1 cellular context compared by ENCODE assay signal in the genomic region with DNA sequence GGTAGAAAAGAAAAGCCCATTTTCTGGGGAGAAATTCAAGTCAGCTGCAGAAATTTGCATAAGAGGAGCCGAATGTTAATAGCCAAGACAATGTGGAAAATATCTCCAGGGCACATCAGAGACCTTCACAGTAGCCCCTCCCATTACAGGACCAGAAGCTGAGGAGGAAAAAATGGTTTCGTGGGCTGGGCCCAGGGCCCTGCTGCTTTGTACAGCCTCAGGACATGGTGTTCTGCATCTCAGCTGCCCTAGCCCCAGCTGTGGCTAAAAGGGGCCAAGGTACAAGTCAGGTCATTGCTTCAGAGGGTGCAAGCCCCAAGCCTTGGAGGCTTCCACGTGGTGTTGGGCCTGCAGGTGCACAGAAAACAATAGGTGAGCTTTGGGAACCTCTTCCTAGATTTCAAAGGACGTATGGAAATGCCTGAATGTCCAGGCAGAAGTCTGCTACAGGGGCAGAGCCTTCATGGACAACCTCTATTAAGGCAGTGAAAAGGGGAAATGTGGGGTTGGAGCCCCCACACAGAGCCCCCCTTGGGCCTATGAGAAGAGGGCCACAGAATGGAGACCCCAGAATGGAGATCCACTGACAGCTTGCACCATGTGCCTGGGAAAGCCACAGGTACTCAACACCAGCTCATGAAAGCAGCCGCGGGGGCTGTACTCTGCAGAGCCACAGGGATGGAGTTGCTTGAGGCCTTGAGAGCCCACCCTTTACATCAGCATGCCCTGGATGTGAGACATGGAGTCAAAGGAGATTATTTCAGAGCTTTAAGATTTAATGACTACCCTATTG.
TF ChIP-seq lines count a peak whose summit lies in the region.

No MANE protein-coding gene starts in this region.

TF ChIP-seq in H1, 55 proteins besides CTCF, POLR2A, EP300 and RAD21 (continued from another document):
- TF ChIP-seq CBX5 (IDR thresholded peaks at IDR 0.05; ENCODE audit: low read depth, low read length) (no peak), TCF12 (IDR thresholded peaks at IDR 0.05; ENCODE audit: low read depth, low read length) (no peak), TAF7 (optimal IDR thresholded peaks at IDR 0.05; ENCODE audit: borderline replicate concordance, low read depth, low read length) (no peak), YY1 (IDR thresholded peaks at IDR 0.05; ENCODE audit: low read depth, low read length) (no peak), SP2 (IDR thresholded peaks at IDR 0.05; ENCODE audit: low read length) (no peak), TEAD4 (IDR thresholded peaks at IDR 0.05; ENCODE audit: low read depth, low read length) (no peak), CTBP2 (IDR thresholded peaks at IDR 0.05; ENCODE audit: borderline replicate concordance, insufficient read depth, insufficient read length, low read length) (no peak), GABPA (IDR thresholded peaks at IDR 0.05; ENCODE audit: borderline replicate concordance, insufficient read depth, low read length) (no peak)
- TF ChIP-seq, protein P1, sequence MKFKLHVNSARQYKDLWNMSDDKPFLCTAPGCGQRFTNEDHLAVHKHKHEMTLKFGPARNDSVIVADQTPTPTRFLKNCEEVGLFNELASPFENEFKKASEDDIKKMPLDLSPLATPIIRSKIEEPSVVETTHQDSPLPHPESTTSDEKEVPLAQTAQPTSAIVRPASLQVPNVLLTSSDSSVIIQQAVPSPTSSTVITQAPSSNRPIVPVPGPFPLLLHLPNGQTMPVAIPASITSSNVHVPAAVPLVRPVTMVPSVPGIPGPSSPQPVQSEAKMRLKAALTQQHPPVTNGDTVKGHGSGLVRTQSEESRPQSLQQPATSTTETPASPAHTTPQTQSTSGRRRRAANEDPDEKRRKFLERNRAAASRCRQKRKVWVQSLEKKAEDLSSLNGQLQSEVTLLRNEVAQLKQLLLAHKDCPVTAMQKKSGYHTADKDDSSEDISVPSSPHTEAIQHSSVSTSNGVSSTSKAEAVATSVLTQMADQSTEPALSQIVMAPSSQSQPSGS (IDR thresholded peaks at IDR 0.05; ENCODE audit: low read length) = no peak
